In genomic region chr15:35055416-35056105, GRCh38 we compare ENCODE assay signal across 15 cellular contexts. TPM values are rescaled to one million over a fixed set of nuclear protein-coding genes. Genes with fewer than 3 reads are reported as not detected.
A peak's percentile ranks its signal among the peaks of the same experiment; 100 is the strongest.
DNase-seq lines count a peak whose midpoint lies in the region; ATAC-seq and TF ChIP-seq lines count a peak whose summit lies in the region.
"Had no signal": no experiment of that assay in that cellular context is flagged by ENCODE, and none has a peak within 500 bp of the region (broad histone marks: within the 10 kb centered on the region; RNA-seq: fewer than 3 reads in every experiment).

No MANE protein-coding gene starts in this region.

- H4K20me1 ChIP-seq in H9 (ENCODE audit: control insufficient read depth, insufficient read depth, insufficient read length): no peaks in the 10 kb centered on the region
- H4K20me1 ChIP-seq: BLaER1 treated with 17β-estradiol and CSF1 and Interleukin-3, amounts not matched to agents 10 nM and 100 nM had no signal

- no CpG with 5 or more reads among the region's 5 CpGs for WGBS in H9 (ENCODE audit: extremely low coverage, insufficient read length, low lambda C conversion rate)
- 95% methylated on average over 5 of the region's 5 CpGs for WGBS in mesenchymal stem cell
- 89 to 93% methylated on average over 5 of the region's 5 CpGs for WGBS in aorta, 2 donors

- H3K27me3 Mint-ChIP-seq in H9 (ENCODE audit: low read depth): no peaks in the 10 kb centered on the region
- peaks cover 3% of the 10 kb centered on the region for H3K27me3 Mint-ChIP-seq in osteocyte (ENCODE audit: unreplicated experiment)
- H3K27me3 Mint-ChIP-seq: CD4-positive, CD25-positive, alpha-beta regulatory T cell had no signal

- H3K36me3 Mint-ChIP-seq in H9 (ENCODE audit: insufficient read depth in 1 of 3, low read depth in 3 of 3) (peaks cover 7 to 15% (median 15%) of the 10 kb centered on the region in 3 experiments), osteocyte (ENCODE audit: unreplicated experiment) (no peaks in the 10 kb centered on the region)
- H3K36me3 Mint-ChIP-seq: CD4-positive, CD25-positive, alpha-beta regulatory T cell had no signal

- H3K79me2 ChIP-seq in H9 (ENCODE audit: insufficient read depth, low read length): no peaks in the 10 kb centered on the region

- peak; percentile 9 for ATAC-seq in esophagus mucosa
- no peak for ATAC-seq in GM18870 (IDR thresholded peaks at IDR 0.05; ENCODE audit: unreplicated experiment)
- no peak for ATAC-seq in aorta (ENCODE audit: low FRiP score)
- ATAC-seq: HepG2 had no signal

- no peaks in the 10 kb centered on the region for H3K9me3 Mint-ChIP-seq in H9
- no peaks in the 10 kb centered on the region for H3K9me3 Mint-ChIP-seq in osteocyte (ENCODE audit: unreplicated experiment)

- H3K4me3 Mint-ChIP-seq in H9: no peak overlapping the region; a peak in 1 of 5 replicates
- H3K4me3 Mint-ChIP-seq in osteocyte (ENCODE audit: unreplicated experiment): no peak overlapping the region
- H3K4me3 Mint-ChIP-seq: CD4-positive, CD25-positive, alpha-beta regulatory T cell had no signal

- H3K23ac ChIP-seq in H9 (ENCODE audit: insufficient read length, low read depth, low read length) (no peak overlapping the region), mesenchymal stem cell (ENCODE audit: low read length in 2 of 2) (no peak overlapping the region)

- no peak overlapping the region for H3K9ac ChIP-seq in H9 (ENCODE audit: extremely low read depth, insufficient read length, low read length)
- H3K9ac ChIP-seq in mesenchymal stem cell (ENCODE audit: low read length): no peak overlapping the region
- H3K9ac ChIP-seq: BLaER1 treated with 17β-estradiol and CSF1 and Interleukin-3, amounts not matched to agents 10 nM and 100 nM had no signal

- H3K4me1 Mint-ChIP-seq in H9 (peaks cover 16 to 25% of the 10 kb centered on the region in 2 experiments), osteocyte (ENCODE audit: unreplicated experiment) (no peaks in the 10 kb centered on the region)
- H3K4me1 Mint-ChIP-seq: CD4-positive, CD25-positive, alpha-beta regulatory T cell had no signal

- TF ChIP-seq CTCF in H9 (conservative IDR thresholded peaks at IDR 0.05) (no peak), osteocyte (IDR thresholded peaks at IDR 0.05) (no peak)

- no peak overlapping the region for H2BK5ac ChIP-seq in H9 (ENCODE audit: insufficient read length, low read length)
- peak overlapping the region; percentile 77 for H2BK5ac ChIP-seq in mesenchymal stem cell (ENCODE audit: low read depth, low read length, poor library complexity, severe bottlenecking)

- no peak overlapping the region for H2BK20ac ChIP-seq in H9 (ENCODE audit: low read depth, low read length, poor library complexity, severe bottlenecking)

- no peak overlapping the region for H3K56ac ChIP-seq in H9 (ENCODE audit: insufficient read length, low read depth, low read length)

- H2BK12ac ChIP-seq in H9 (ENCODE audit: insufficient read length, low read depth, low read length) (no peak overlapping the region), mesenchymal stem cell (ENCODE audit: low read length in 2 of 2) (no peak overlapping the region)

- no peak overlapping the region for H2AK5ac ChIP-seq in H9 (ENCODE audit: insufficient read length, low read length)
- H2AK5ac ChIP-seq in mesenchymal stem cell (ENCODE audit: low read length, severe bottlenecking): peak overlapping the region; percentile 67

- H3K4me2 ChIP-seq in H9 (ENCODE audit: insufficient read depth, insufficient read length, low read length) (no peak overlapping the region), mesenchymal stem cell (ENCODE audit: low read length, poor library complexity, severe bottlenecking) (peak overlapping the region; percentile 69)
- H3K4me2 ChIP-seq: BLaER1 treated with 17β-estradiol and CSF1 and Interleukin-3, amounts not matched to agents 10 nM and 100 nM had no signal

- H3K9me3 ChIP-seq in H9 (ENCODE audit: control insufficient read depth, low read depth, low read length) (no peaks in the 10 kb centered on the region), mesenchymal stem cell (ENCODE audit: control insufficient read depth, low read length) (no peaks in the 10 kb centered on the region), aorta (ENCODE audit: control insufficient read depth, low read length) (no peaks in the 10 kb centered on the region)
- H3K9me3 ChIP-seq: BLaER1 treated with 17β-estradiol and CSF1 and Interleukin-3, amounts not matched to agents 10 nM and 100 nM; HAP-1 had no signal

- no peak overlapping the region for H2BK120ac ChIP-seq in H9 (ENCODE audit: low read depth, low read length, poor library complexity, severe bottlenecking)
- H2BK120ac ChIP-seq in mesenchymal stem cell (ENCODE audit: low read depth, low read length): no peak overlapping the region

- intact Hi-C loops in aorta (cut with DNase I): no loop called here

- H3K36me3 ChIP-seq in mesenchymal stem cell (ENCODE audit: control insufficient read depth in 1 of 2, insufficient read depth in 2 of 2, low read depth in 1 of 2, low read length in 2 of 2): no peaks in the 10 kb centered on the region
- H3K36me3 ChIP-seq in aorta (ENCODE audit: control insufficient read depth in 1 of 2, insufficient read depth in 2 of 2, low read length in 1 of 2): no peaks in the 10 kb centered on the region
- H3K36me3 ChIP-seq: BLaER1 treated with 17β-estradiol and CSF1 and Interleukin-3, amounts not matched to agents 10 nM and 100 nM; HAP-1 had no signal

- H3K4me3 ChIP-seq in mesenchymal stem cell (ENCODE audit: insufficient read depth in 1 of 2, low read depth in 1 of 2, low read length in 2 of 2) (no peak overlapping the region), aorta (ENCODE audit: low read length in 2 of 2) (no peak overlapping the region)
- H3K4me3 ChIP-seq: BLaER1 treated with 17β-estradiol and CSF1 and Interleukin-3, amounts not matched to agents 10 nM and 100 nM; HAP-1 had no signal

- no peak overlapping the region for H3T11ph ChIP-seq in H9 (ENCODE audit: low read length)

- H3K18ac ChIP-seq in H9 (ENCODE audit: insufficient read length, low read depth, low read length) (no peak overlapping the region), mesenchymal stem cell (ENCODE audit: low read depth in 1 of 2, low read length in 2 of 2) (no peak overlapping the region)

- H3K27me3 ChIP-seq in H9 (ENCODE audit: insufficient read depth, low read length) (no peaks in the 10 kb centered on the region), mesenchymal stem cell (ENCODE audit: control insufficient read depth in 1 of 2, insufficient read depth in 1 of 2, low read length in 2 of 2) (no peaks in the 10 kb centered on the region), aorta (ENCODE audit: control insufficient read depth in 1 of 2, insufficient read depth in 2 of 2, low read length in 1 of 2) (no peaks in the 10 kb centered on the region)
- H3K27me3 ChIP-seq: BLaER1 treated with 17β-estradiol and CSF1 and Interleukin-3, amounts not matched to agents 10 nM and 100 nM had no signal

- H3K14ac ChIP-seq in H9 (ENCODE audit: insufficient read depth, low read length) (no peak overlapping the region), mesenchymal stem cell (ENCODE audit: low read length in 2 of 2) (no peak overlapping the region)

- DNase-seq in H9 (no peak), mesenchymal stem cell (no peak), osteocyte (ENCODE audit: extremely low spot score, unreplicated experiment) (no peak), aorta (no peak)
- no peak for DNase-seq in stimulated activated CD4-positive, alpha-beta T cell treated with anti-CD3 and anti-CD28 coated beads, Interleukin-1b, Interleukin-23, amount 100 ng/mL, for 48 hours
- DNase-seq: Calu3; CD4-positive, CD25-positive, alpha-beta regulatory T cell; DMS 273 treated with DMSO at 0.1 percent for 48 hours; GOT3 had no signal

- no peak overlapping the region for H2AFZ ChIP-seq in H9 (ENCODE audit: low read length)
- H2AFZ ChIP-seq in mesenchymal stem cell (ENCODE audit: low read depth, low read length): no peak overlapping the region

- H3K79me1 ChIP-seq in H9 (ENCODE audit: insufficient read depth, low read depth, low read length, poor library complexity, severe bottlenecking) (no peaks in the 10 kb centered on the region), mesenchymal stem cell (replicated peaks; ENCODE audit: low read length, poor library complexity, severe bottlenecking) (no peaks in the 10 kb centered on the region)

- H4K91ac ChIP-seq in H9 (ENCODE audit: insufficient read length, low read depth, low read length) (no peak overlapping the region), mesenchymal stem cell (ENCODE audit: low read length) (no peak overlapping the region)

- H3K27ac ChIP-seq in H9 (ENCODE audit: insufficient read length, low read depth, low read length): no peak overlapping the region
- peak overlapping the region; percentile 91 for H3K27ac ChIP-seq in mesenchymal stem cell (ENCODE audit: low read length, poor library complexity, severe bottlenecking)
- no peak overlapping the region for H3K27ac ChIP-seq in aorta (ENCODE audit: low read depth in 1 of 2, low read length in 2 of 2)
- H3K27ac ChIP-seq: BLaER1 treated with 17β-estradiol and CSF1 and Interleukin-3, amounts not matched to agents 10 nM and 100 nM had no signal

- no peak overlapping the region for H4K8ac ChIP-seq in H9 (replicated peaks; ENCODE audit: insufficient read length, low read depth, low read length)
- H4K8ac ChIP-seq in mesenchymal stem cell (ENCODE audit: low read length): no peak overlapping the region

- H3K4ac ChIP-seq in H9 (ENCODE audit: low read depth, low read length) (no peak overlapping the region), mesenchymal stem cell (ENCODE audit: low read depth in 1 of 2, low read length in 2 of 2) (no peak overlapping the region)

- no peaks in the 10 kb centered on the region for H3K23me2 ChIP-seq in H9 (ENCODE audit: insufficient read length, low read depth, low read length, poor library complexity, severe bottlenecking)

- H3K4me1 ChIP-seq in H9 (ENCODE audit: insufficient read depth, low read length) (peaks cover 3% of the 10 kb centered on the region; the same call in 1 of the 2 replicates), mesenchymal stem cell (ENCODE audit: control insufficient read depth, insufficient read depth, low read depth, low read length) (peaks cover 10% of the 10 kb centered on the region), aorta (ENCODE audit: control insufficient read depth in 1 of 2, insufficient read depth in 2 of 2, low read length in 2 of 2) (no peaks in the 10 kb centered on the region)
- H3K4me1 ChIP-seq: HAP-1 had no signal

- no peak overlapping the region for H4K5ac ChIP-seq in H9 (ENCODE audit: insufficient read length, low read depth, low read length)

- peak overlapping the region; percentile 19 to 38 (median 37); a peak in 2 of 7 replicates for H3K27ac Mint-ChIP-seq in H9
- no peak overlapping the region for H3K27ac Mint-ChIP-seq in osteocyte (ENCODE audit: unreplicated experiment)
- H3K27ac Mint-ChIP-seq: CD4-positive, CD25-positive, alpha-beta regulatory T cell had no signal

- H2BK15ac ChIP-seq in H9 (ENCODE audit: low read depth, low read length) (no peak overlapping the region), mesenchymal stem cell (ENCODE audit: low read depth, poor library complexity, severe bottlenecking) (no peak overlapping the region)

RNA-seq across cellular contexts. Expression of gene NANOGP8, which starts 29.5 kb away (rescaled TPM):
- total RNA-seq in H9 (2021) (88.4 and 91.5 TPM in 2 replicates), esophagus mucosa (0.44 TPM), osteocyte (0.54 TPM in 1 of 2 replicates, not detected in the other), aorta (1 to 10 TPM; 1.2 to 1.5 TPM)
- polyA plus RNA-seq in mesenchymal stem cell (2013, experiment 1 of 2): not detected
- not detected for polyA plus RNA-seq in mesenchymal stem cell (2013, experiment 2 of 2)
- not detected for polyA plus RNA-seq in aorta
- total RNA-seq: Calu3; CD4-positive, CD25-positive, alpha-beta regulatory T cell; Daoy had no signal
- polyA plus RNA-seq: CD4-positive, CD25-positive, alpha-beta regulatory T cell; HepG2 had no signal

Comparison
In these comparisons a context has a peak if more than half of its experiments do, and no peak if none do; other contexts are left out.
1. RNA of gene NANOGP8, which starts 29.5 kb away (total RNA-seq): 88.4 to 91.5 TPM in H9; 1.2 to 1.5 TPM in aorta, 0.54 TPM in osteocyte and 0.44 TPM in esophagus mucosa (single experiment); every median in the first group is over 10 times any median in the second.